ENCODE assay signal across 1 cellular context in genomic region chr7:128531955-128532478, GRCh38.
TF ChIP-seq lines count a peak whose summit lies in the region.

No MANE protein-coding gene starts in this region.

TF ChIP-seq in GM12878, 131 proteins besides CTCF, POLR2A, EP300 and RAD21:
- TF ChIP-seq, protein P1, sequence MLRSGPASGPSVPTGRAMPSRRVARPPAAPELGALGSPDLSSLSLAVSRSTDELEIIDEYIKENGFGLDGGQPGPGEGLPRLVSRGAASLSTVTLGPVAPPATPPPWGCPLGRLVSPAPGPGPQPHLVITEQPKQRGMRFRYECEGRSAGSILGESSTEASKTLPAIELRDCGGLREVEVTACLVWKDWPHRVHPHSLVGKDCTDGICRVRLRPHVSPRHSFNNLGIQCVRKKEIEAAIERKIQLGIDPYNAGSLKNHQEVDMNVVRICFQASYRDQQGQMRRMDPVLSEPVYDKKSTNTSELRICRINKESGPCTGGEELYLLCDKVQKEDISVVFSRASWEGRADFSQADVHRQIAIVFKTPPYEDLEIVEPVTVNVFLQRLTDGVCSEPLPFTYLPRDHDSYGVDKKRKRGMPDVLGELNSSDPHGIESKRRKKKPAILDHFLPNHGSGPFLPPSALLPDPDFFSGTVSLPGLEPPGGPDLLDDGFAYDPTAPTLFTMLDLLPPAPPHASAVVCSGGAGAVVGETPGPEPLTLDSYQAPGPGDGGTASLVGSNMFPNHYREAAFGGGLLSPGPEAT (IDR thresholded peaks at IDR 0.05; ENCODE audit: low read depth): 0 out of 2 replicates have a peak, but pooled peaks have one; percentile 20
- TF ChIP-seq IKZF1 (conservative IDR thresholded peaks at IDR 0.05) (0 out of 2 replicates have a peak, but pooled peaks have one; percentile 2), NBN (IDR thresholded peaks at IDR 0.05) (0 out of 2 replicates have a peak, but pooled peaks have one; percentile 25), IKZF2 (IDR thresholded peaks at IDR 0.05) (peak in 1 of 2 experiments; percentile 17; a peak in 1 of 4 replicates), TAF1 (IDR thresholded peaks at IDR 0.05; ENCODE audit: borderline replicate concordance, low read depth, low read length) (0 out of 2 replicates have a peak, but pooled peaks have one; percentile 44), MLLT1 (IDR thresholded peaks at IDR 0.05) (peak; percentile 40; the same call in 1 of the 2 replicates), NR2F1 (conservative IDR thresholded peaks at IDR 0.05) (peak; percentile 41; the same call in 1 of the 2 replicates)
TF ChIP-seq in GM12878: peak in this region for 7; not testable (repeated sequence) for 124.
